1 cellular context compared by ENCODE assay signal in genomic region chr20:39674842-39675241, GRCh38.
TF ChIP-seq lines count a peak whose summit lies in the region.

No MANE protein-coding gene starts in this region.

TF ChIP-seq in GM12878, 131 proteins besides CTCF, POLR2A, EP300 and RAD21 (continued from another document):
- no peak for TF ChIP-seq ZBTB11 (CRISPR knock-in tag; IDR thresholded peaks at IDR 0.05)
- no peak for TF ChIP-seq JUNB (IDR thresholded peaks at IDR 0.05)
- no peak for TF ChIP-seq RB1 (IDR thresholded peaks at IDR 0.05; ENCODE audit: borderline replicate concordance)
- no peak for TF ChIP-seq KDM1A (IDR thresholded peaks at IDR 0.05; ENCODE audit: borderline replicate concordance)
- no peak for TF ChIP-seq USF2 (IDR thresholded peaks at IDR 0.05; ENCODE audit: borderline replicate concordance, low read depth, low read length)
- TF ChIP-seq CUX1 (IDR thresholded peaks at IDR 0.05; ENCODE audit: insufficient replicate concordance, low read depth, low read length), result no peak
- TF ChIP-seq ZNF687 (IDR thresholded peaks at IDR 0.05), result no peak
- TF ChIP-seq PKNOX1 (IDR thresholded peaks at IDR 0.05), result no peak
- no peak for TF ChIP-seq IKZF1 (conservative IDR thresholded peaks at IDR 0.05)
- TF ChIP-seq RUNX3 (IDR thresholded peaks at IDR 0.05; ENCODE audit: low read length), result no peak
